13 cellular contexts compared by ENCODE assay signal in genomic region chr1:59752556-59753412, GRCh38.
DNase-seq lines count a peak whose midpoint lies in the region; ATAC-seq and TF ChIP-seq lines count a peak whose summit lies in the region.
"Had no signal": no experiment of that assay in that cellular context is flagged by ENCODE, and none has a peak within 500 bp of the region (broad histone marks: within the 10 kb centered on the region; RNA-seq: fewer than 3 reads in every experiment).

No MANE protein-coding gene starts in this region.

- H4K91ac ChIP-seq in H9 (ENCODE audit: insufficient read length, low read depth, low read length), result no peak overlapping the region

- H3K27me3 ChIP-seq in H9 (ENCODE audit: insufficient read depth, low read length), result no peaks in the 10 kb centered on the region
- H3K27me3 ChIP-seq: neural progenitor cell had no signal

- no peak overlapping the region for H2BK120ac ChIP-seq in H9 (ENCODE audit: low read depth, low read length, poor library complexity, severe bottlenecking)

- peaks cover 0 to 8% of the 10 kb centered on the region in 2 experiments; a peak in 1 of 4 replicates for H3K4me1 Mint-ChIP-seq in H9
- H3K4me1 Mint-ChIP-seq in activated CD4-positive, alpha-beta memory T cell treated with anti-CD3 and anti-CD28 coated beads, Interleukin-2, amount 10 ng/mL, durations not matched to agents 7 days and 5 days, result no peaks in the 10 kb centered on the region

- H2BK5ac ChIP-seq in H9 (ENCODE audit: insufficient read length, low read length), result no peak overlapping the region

- H3K4me1 ChIP-seq in H9 (ENCODE audit: insufficient read depth, low read length), result no peaks in the 10 kb centered on the region
- H3K4me1 ChIP-seq: neural progenitor cell had no signal

- no peak overlapping the region for H3K18ac ChIP-seq in H9 (ENCODE audit: insufficient read length, low read depth, low read length)

- no peaks in the 10 kb centered on the region for H4K20me1 ChIP-seq in H9 (ENCODE audit: control insufficient read depth, insufficient read depth, insufficient read length)

- no peak overlapping the region for H3K56ac ChIP-seq in H9 (ENCODE audit: insufficient read length, low read depth, low read length)

- H3K9ac ChIP-seq in H9 (ENCODE audit: extremely low read depth, insufficient read length, low read length), result no peak overlapping the region
- H3K9ac ChIP-seq: neural progenitor cell had no signal

- no peak overlapping the region for H3K4me2 ChIP-seq in H9 (ENCODE audit: insufficient read depth, insufficient read length, low read length)
- H3K4me2 ChIP-seq: neural progenitor cell had no signal

- no peak overlapping the region for H4K8ac ChIP-seq in H9 (replicated peaks; ENCODE audit: insufficient read length, low read depth, low read length)

- H3K9me3 Mint-ChIP-seq in H9, result no peaks in the 10 kb centered on the region
- no peaks in the 10 kb centered on the region for H3K9me3 Mint-ChIP-seq in activated CD4-positive, alpha-beta memory T cell treated with anti-CD3 and anti-CD28 coated beads, Interleukin-2, amount 10 ng/mL, durations not matched to agents 7 days and 5 days
- H3K9me3 Mint-ChIP-seq: dendritic cell treated with granulocyte-macrophage colony-stimulating factor and Interleukin-4, amounts not matched to agents 40 ng/mL and 50 ng/mL, for 4 days; neural progenitor cell had no signal

- H3K4ac ChIP-seq in H9 (ENCODE audit: low read depth, low read length), result no peak overlapping the region

- peak; percentile 86 for DNase-seq in SK-MEL-5 (ENCODE audit: low read depth, low spot score)
- peak; percentile 19 for DNase-seq in retina
- DNase-seq in H9, result no peak
- no peak for DNase-seq in activated CD4-positive, alpha-beta memory T cell treated with anti-CD3 and anti-CD28 coated beads, Interleukin-2, amount 10 ng/mL, durations not matched to agents 7 days and 5 days
- no peak for DNase-seq in NCI-H524 treated with DMSO at 0.1 percent for 48 hours (lab: John Stamatoyannopoulos, UW)
- DNase-seq in EL, result no peak
- DNase-seq: DMS53, NCI-H526 treated with DMSO at 0.1 percent for 48 hours, T1000 had no signal

- no peaks in the 10 kb centered on the region; the same call in 1 of the 2 replicates for H3K27me3 Mint-ChIP-seq in H9 (ENCODE audit: low read depth)
- H3K27me3 Mint-ChIP-seq in activated CD4-positive, alpha-beta memory T cell treated with anti-CD3 and anti-CD28 coated beads, Interleukin-2, amount 10 ng/mL, durations not matched to agents 7 days and 5 days, result no peaks in the 10 kb centered on the region
- H3K27me3 Mint-ChIP-seq: dendritic cell treated with granulocyte-macrophage colony-stimulating factor and Interleukin-4, amounts not matched to agents 40 ng/mL and 50 ng/mL, for 4 days had no signal

- POLR2A ChIA-PET in activated CD4-positive, alpha-beta memory T cell treated with anti-CD3 and anti-CD28 coated beads, Interleukin-2, amount 10 ng/mL, durations not matched to agents 7 days and 5 days (lab: Charles Lee), result no interaction called here

- H3K23me2 ChIP-seq in H9 (ENCODE audit: insufficient read length, low read depth, low read length, poor library complexity, severe bottlenecking), result peaks cover 2% of the 10 kb centered on the region

- ATAC-seq in GM19035 (IDR thresholded peaks at IDR 0.05; ENCODE audit: unreplicated experiment) (peak; percentile 68), HG02642 (IDR thresholded peaks at IDR 0.05; ENCODE audit: poor library complexity, unreplicated experiment) (peak; percentile 70)

- no peak overlapping the region for H3K27ac ChIP-seq in H9 (ENCODE audit: insufficient read length, low read depth, low read length)
- H3K27ac ChIP-seq: neural progenitor cell had no signal

- no peak overlapping the region for H2AFZ ChIP-seq in H9 (ENCODE audit: low read length)
- H2AFZ ChIP-seq: neural progenitor cell had no signal

- no peaks in the 10 kb centered on the region for H3K79me2 ChIP-seq in H9 (ENCODE audit: insufficient read depth, low read length)

- H3K9me3 ChIP-seq in H9 (ENCODE audit: control insufficient read depth, low read depth, low read length), result no peaks in the 10 kb centered on the region

- H3K23ac ChIP-seq in H9 (ENCODE audit: insufficient read length, low read depth, low read length), result no peak overlapping the region

- no peak overlapping the region for H3T11ph ChIP-seq in H9 (ENCODE audit: low read length)

- no peaks in the 10 kb centered on the region for H3K36me3 Mint-ChIP-seq in H9 (ENCODE audit: insufficient read depth in 1 of 3, low read depth in 3 of 3)
- no peaks in the 10 kb centered on the region for H3K36me3 Mint-ChIP-seq in activated CD4-positive, alpha-beta memory T cell treated with anti-CD3 and anti-CD28 coated beads, Interleukin-2, amount 10 ng/mL, durations not matched to agents 7 days and 5 days (ENCODE audit: low read depth)
- H3K36me3 Mint-ChIP-seq: neural progenitor cell had no signal

- H3K14ac ChIP-seq in H9 (ENCODE audit: insufficient read depth, low read length), result no peak overlapping the region

- no CpG with 5 or more reads among the region's 5 CpGs for WGBS in H9 (ENCODE audit: extremely low coverage, insufficient read length, low lambda C conversion rate)

- CTCF ChIA-PET in activated CD4-positive, alpha-beta memory T cell treated with anti-CD3 and anti-CD28 coated beads, Interleukin-2, amount 10 ng/mL, durations not matched to agents 7 days and 5 days (lab: Charles Lee), result interaction anchor here (1.6 kb wide), 1 partner anchor 8 kb away, joined by 5 read pairs; no protein-coding TSS in a partner anchor

- in situ Hi-C loops in SK-MEL-5 (cut with HindIII; ENCODE audit: low pct_unique_long_range_greater_than_20kb, low sequenced_read_pairs), result no loop called here

- H2BK15ac ChIP-seq in H9 (ENCODE audit: low read depth, low read length), result no peak overlapping the region

- H4K5ac ChIP-seq in H9 (ENCODE audit: insufficient read length, low read depth, low read length), result no peak overlapping the region

- H3K27ac Mint-ChIP-seq in H9, result no peak overlapping the region; a peak in 2 of 7 replicates
- H3K27ac Mint-ChIP-seq in activated CD4-positive, alpha-beta memory T cell treated with anti-CD3 and anti-CD28 coated beads, Interleukin-2, amount 10 ng/mL, durations not matched to agents 7 days and 5 days, result no peak overlapping the region
- H3K27ac Mint-ChIP-seq: dendritic cell treated with granulocyte-macrophage colony-stimulating factor and Interleukin-4, amounts not matched to agents 40 ng/mL and 50 ng/mL, for 4 days; neural progenitor cell had no signal

- no peak for TF ChIP-seq CTCF in H9 (conservative IDR thresholded peaks at IDR 0.05)

- H2BK20ac ChIP-seq in H9 (ENCODE audit: low read depth, low read length, poor library complexity, severe bottlenecking), result no peak overlapping the region

- no peak overlapping the region for H2BK12ac ChIP-seq in H9 (ENCODE audit: insufficient read length, low read depth, low read length)

- H3K4me3 Mint-ChIP-seq in H9, result no peak overlapping the region
- H3K4me3 Mint-ChIP-seq in activated CD4-positive, alpha-beta memory T cell treated with anti-CD3 and anti-CD28 coated beads, Interleukin-2, amount 10 ng/mL, durations not matched to agents 7 days and 5 days, result no peak overlapping the region
- H3K4me3 Mint-ChIP-seq: dendritic cell treated with granulocyte-macrophage colony-stimulating factor and Interleukin-4, amounts not matched to agents 40 ng/mL and 50 ng/mL, for 4 days; neural progenitor cell had no signal

- no peak overlapping the region for H2AK5ac ChIP-seq in H9 (ENCODE audit: insufficient read length, low read length)

- H3K79me1 ChIP-seq in H9 (ENCODE audit: insufficient read depth, low read depth, low read length, poor library complexity, severe bottlenecking), result no peaks in the 10 kb centered on the region

Comparison
In these comparisons a context has a peak if more than half of its experiments do, and no peak if none do; other contexts are left out.
1. DNase-seq: peak in SK-MEL-5 (single experiment) and retina (single experiment); none in H9 (single experiment), activated CD4-positive, alpha-beta memory T cell treated with anti-CD3 and anti-CD28 coated beads, Interleukin-2, amount 10 ng/mL, durations not matched to agents 7 days and 5 days (single experiment), NCI-H524 treated with DMSO at 0.1 percent for 48 hours (single experiment) and EL (single experiment).